ENCODE assay signal across 28 cellular contexts in the genomic region with DNA sequence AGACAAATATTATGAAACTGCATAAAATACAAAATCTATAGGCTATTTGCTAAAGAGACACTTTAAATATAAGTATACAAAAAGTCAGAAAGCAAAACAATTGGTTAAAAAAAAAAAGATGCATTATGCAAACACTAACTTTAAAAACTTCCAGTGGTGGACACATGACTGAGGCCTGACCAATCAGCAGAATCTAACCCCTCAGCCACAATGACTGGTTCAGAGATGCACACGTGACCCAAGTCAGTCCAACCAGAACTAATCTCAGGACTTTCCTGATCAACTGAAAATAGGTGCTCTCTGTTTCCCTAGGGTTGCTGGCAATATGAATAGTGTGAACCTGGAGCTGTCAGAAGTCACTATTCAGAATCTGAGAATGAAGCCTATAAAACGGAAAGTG.
"Had no signal": no experiment of that assay in that cellular context is flagged by ENCODE, and none has a peak within 500 bp of the region (broad histone marks: within the 10 kb centered on the region; RNA-seq: fewer than 3 reads in every experiment).

No MANE protein-coding gene starts in this region.

- H3K9me3 ChIP-seq: ovary, psoas muscle, spleen, suprapubic skin, testis, tibial artery, transverse colon, upper lobe of right lung, uterus had no signal

- DNase-seq: natural killer cell; occipital lobe; ovary; posterior cingulate gyrus; psoas muscle; right cardiac atrium; spleen; stimulated activated CD4-positive, alpha-beta T cell treated with anti-CD3 and anti-CD28 coated beads, Interleukin-12 subunit alpha, Interleukin-12 subunit beta, amount 100 ng/mL, for 4 hours; stimulated activated CD4-positive, alpha-beta T cell treated with anti-CD3 and anti-CD28 coated beads, Interleukin-1b, Interleukin-23, amount 100 ng/mL, for 48 hours; stimulated activated CD4-positive, alpha-beta T cell treated with anti-CD3 and anti-CD28 coated beads, Interleukin-4, amount 100 ng/mL, for 1 hour; stimulated activated CD4-positive, alpha-beta T cell treated with anti-CD3 and anti-CD28 coated beads, Interleukin-4, amount 100 ng/mL, for 4 hours; stimulated activated CD8-positive, alpha-beta memory T cell treated with anti-CD3 and anti-CD28 coated beads, Interleukin-4, amount 100 ng/mL, for 48 hours; stimulated activated naive CD4-positive, alpha-beta T cell; stimulated activated naive CD8-positive, alpha-beta T cell treated with anti-CD3 and anti-CD28 coated beads, Interleukin-15, amount 100 ng/mL, for 72 hours; stimulated activated naive CD8-positive, alpha-beta T cell treated with anti-CD3 and anti-CD28 coated beads, Interleukin-15, Interleukin-2, amounts not matched to agents 100 U/mL and 50 U/mL, for 24 hours; substantia nigra; testis; tibial artery; transverse colon; upper lobe of right lung; uterus had no signal

- H3K4me3 ChIP-seq: neural progenitor cell, ovary, psoas muscle, skin epidermis, smooth muscle cell, spleen, suprapubic skin, testis, tibial artery, transverse colon, upper lobe of right lung, uterus had no signal

- H3K4me2 ChIP-seq: neural progenitor cell, smooth muscle cell had no signal

- H3K4me1 ChIP-seq: parathyroid adenoma, psoas muscle, spleen, suprapubic skin, testis, tibial artery, transverse colon, upper lobe of right lung, uterus had no signal

- H3K27ac ChIP-seq: neural progenitor cell, ovary, parathyroid adenoma, psoas muscle, skin epidermis, spleen, suprapubic skin, testis, tibial artery, transverse colon, upper lobe of right lung, uterus had no signal

- ATAC-seq: natural killer cell; psoas muscle; right cardiac atrium; sciatic nerve; stimulated activated memory B cell treated with anti-CD40 and anti-IgM and Interleukin-4, amounts not matched to agents 10 μg/mL and 1 μg/mL and 100 μg/mL, for 72 hours; stimulated activated naive CD8-positive, alpha-beta T cell treated with anti-CD3 and anti-CD28 coated beads, Interleukin-15, amount 100 ng/mL, for 72 hours; stimulated activated naive CD8-positive, alpha-beta T cell treated with anti-CD3 and anti-CD28 coated beads, Interleukin-15, Interleukin-2, amounts not matched to agents 100 U/mL and 50 U/mL, for 24 hours; upper lobe of right lung had no signal
